23 cellular contexts compared by ENCODE assay signal in the genomic region with DNA sequence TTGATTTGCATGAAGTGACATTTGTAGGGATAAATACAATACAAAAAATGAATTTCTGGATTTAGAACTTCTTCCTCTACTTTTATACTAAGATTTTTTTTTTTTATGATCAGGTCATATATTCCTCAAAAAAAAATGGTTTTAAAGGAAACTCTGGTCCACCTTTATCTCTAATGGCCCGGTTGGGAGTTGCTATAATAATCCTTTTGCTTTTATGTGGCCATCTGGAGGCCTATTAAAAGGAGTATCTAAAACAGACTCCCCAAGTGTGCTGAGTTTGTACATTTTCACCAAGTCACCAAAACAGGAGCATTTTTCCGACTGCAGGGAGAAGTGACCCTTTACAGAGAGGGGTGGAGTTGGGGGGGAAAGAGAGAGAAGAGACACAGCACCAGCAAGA.
"Had no signal": no experiment of that assay in that cellular context is flagged by ENCODE, and none has a peak within 500 bp of the region (broad histone marks: within the 10 kb centered on the region; RNA-seq: fewer than 3 reads in every experiment).

No MANE protein-coding gene starts in this region.

- H3K27me3 ChIP-seq: ovary, sigmoid colon, suprapubic skin, transverse colon, upper lobe of right lung, uterus had no signal

- H3K4me1 ChIP-seq: psoas muscle, sigmoid colon, suprapubic skin, transverse colon, upper lobe of right lung, uterus had no signal

- H3K36me3 ChIP-seq: ovary, sigmoid colon, suprapubic skin, transverse colon, upper lobe of right lung, uterus had no signal

- H3K27ac ChIP-seq: ovary, psoas muscle, sigmoid colon, suprapubic skin, transverse colon, upper lobe of right lung, uterus had no signal

- H3K9me3 ChIP-seq: ovary, psoas muscle, sigmoid colon, suprapubic skin, transverse colon, upper lobe of right lung, uterus had no signal

- H3K27me3 Mint-ChIP-seq: effector memory CD8-positive, alpha-beta T cell; naive thymus-derived CD4-positive, alpha-beta T cell; stimulated activated naive CD8-positive, alpha-beta T cell treated with anti-CD3 and anti-CD28 coated beads, Interleukin-15, amount 100 ng/mL, for 72 hours had no signal

- H3K36me3 Mint-ChIP-seq: naive thymus-derived CD4-positive, alpha-beta T cell had no signal

- ATAC-seq: effector memory CD8-positive, alpha-beta T cell; left lobe of liver; naive thymus-derived CD4-positive, alpha-beta T cell; psoas muscle; right cardiac atrium; stimulated activated naive CD8-positive, alpha-beta T cell treated with anti-CD3 and anti-CD28 coated beads, Interleukin-15, amount 100 ng/mL, for 72 hours; upper lobe of right lung had no signal

- H3K4me1 Mint-ChIP-seq: naive thymus-derived CD4-positive, alpha-beta T cell; stimulated activated naive CD8-positive, alpha-beta T cell treated with anti-CD3 and anti-CD28 coated beads, Interleukin-15, amount 100 ng/mL, for 72 hours had no signal

- DNase-seq: cortex of kidney; effector memory CD8-positive, alpha-beta T cell; kidney; mesendoderm; midbrain; naive thymus-derived CD4-positive, alpha-beta T cell; occipital lobe; ovary; posterior cingulate gyrus; psoas muscle; right cardiac atrium; sigmoid colon; stimulated activated CD4-positive, alpha-beta T cell treated with anti-CD3 and anti-CD28 coated beads, Interleukin-12 subunit alpha, Interleukin-12 subunit beta, amount 100 ng/mL, for 4 hours; stimulated activated CD4-positive, alpha-beta T cell treated with anti-CD3 and anti-CD28 coated beads, Interleukin-1b, Interleukin-23, amount 100 ng/mL, for 48 hours; stimulated activated CD4-positive, alpha-beta T cell treated with anti-CD3 and anti-CD28 coated beads, Interleukin-4, amount 100 ng/mL, for 1 hour; stimulated activated CD8-positive, alpha-beta memory T cell treated with anti-CD3 and anti-CD28 coated beads, Interleukin-4, amount 100 ng/mL, for 48 hours; stimulated activated naive CD4-positive, alpha-beta T cell; stimulated activated naive CD8-positive, alpha-beta T cell treated with anti-CD3 and anti-CD28 coated beads, Interleukin-15, amount 100 ng/mL, for 72 hours; transverse colon; upper lobe of right lung; uterus had no signal

- H3K4me3 ChIP-seq: ovary, psoas muscle, sigmoid colon, suprapubic skin, transverse colon, upper lobe of right lung, uterus had no signal

- H3K27ac Mint-ChIP-seq: effector memory CD8-positive, alpha-beta T cell; naive thymus-derived CD4-positive, alpha-beta T cell; stimulated activated naive CD8-positive, alpha-beta T cell treated with anti-CD3 and anti-CD28 coated beads, Interleukin-15, amount 100 ng/mL, for 72 hours had no signal

- H3K4me3 Mint-ChIP-seq: effector memory CD8-positive, alpha-beta T cell; naive thymus-derived CD4-positive, alpha-beta T cell; stimulated activated naive CD8-positive, alpha-beta T cell treated with anti-CD3 and anti-CD28 coated beads, Interleukin-15, amount 100 ng/mL, for 72 hours had no signal
